In the genomic region with DNA sequence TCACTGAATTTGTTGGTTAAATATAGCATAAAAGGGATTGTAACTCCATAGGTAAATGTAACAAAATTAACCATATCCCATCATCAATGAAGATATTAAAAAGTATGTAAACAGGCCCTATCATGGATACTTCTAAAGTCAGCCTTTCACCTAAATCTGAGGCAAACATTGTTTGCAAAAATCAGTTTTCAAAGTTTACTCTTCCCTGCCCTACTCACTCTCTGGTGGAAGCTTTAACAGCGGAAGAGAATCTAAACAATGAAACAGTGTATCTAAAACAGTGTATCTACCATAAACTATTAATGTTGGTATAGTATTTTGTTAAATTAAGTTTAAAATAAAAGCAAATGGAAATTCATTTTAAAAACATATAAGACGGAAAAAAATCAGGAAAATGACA, we compare ENCODE assay signal across 22 cellular contexts. TPM values are rescaled to one million over a fixed set of nuclear protein-coding genes. Genes with fewer than 3 reads are reported as not detected.
A peak's percentile ranks its signal among the peaks of the same experiment; 100 is the strongest.
DNase-seq lines count a peak whose midpoint lies in the region; ATAC-seq, FAIRE-seq and TF ChIP-seq lines count a peak whose summit lies in the region.
"Had no signal": no experiment of that assay in that cellular context is flagged by ENCODE, and none has a peak within 500 bp of the region (broad histone marks: within the 10 kb centered on the region; RNA-seq: fewer than 3 reads in every experiment).

No MANE protein-coding gene starts in this region.

- POLR2A ChIA-PET in HepG2 (lab: Yijun Ruan, JAX) = interaction anchor here (1.3 kb wide), 1 partner anchor 90 kb away, joined by 4 read pairs; the partner anchor contains the start of gene UGDH

- no peak overlapping the region for H2AFZ ChIP-seq in HepG2 (ENCODE audit: low read length)

- H3K36me3 Mint-ChIP-seq in naive B cell = peaks cover 0 to under 1% of the 10 kb centered on the region in 2 donors
- H3K36me3 Mint-ChIP-seq: CD8-positive, alpha-beta memory T cell had no signal

- H3K9me3 ChIP-seq in HepG2 (ENCODE audit: low read length) (no peaks in the 10 kb centered on the region), right lobe of liver (no peaks in the 10 kb centered on the region)

- no TSS peak for BruUV-seq in HepG2 (replicated peaks; lab: Mats Ljungman, UMichigan)

- TF ChIP-seq CTCF in HepG2 (CRISPR knock-in tag; IDR thresholded peaks at IDR 0.05) (no peak), right lobe of liver (IDR thresholded peaks at IDR 0.05) (no peak), GM10266 (IDR thresholded peaks at IDR 0.05; ENCODE audit: control insufficient read depth, insufficient read depth, low read depth, missing control alignments) (no peak)

- WGBS in HepG2 (ENCODE audit: low lambda C conversion rate) = 62% methylated on average over 2 of the region's 2 CpGs
- 78% methylated on average over 2 of the region's 2 CpGs for WGBS in right lobe of liver (ENCODE audit: insufficient coverage, low coverage, low lambda C conversion rate, missing lambda C conversion rate)

- peaks cover 28 to 60% (median 40%) of the 10 kb centered on the region in 3 donors for H3K4me1 Mint-ChIP-seq in naive B cell
- H3K4me1 Mint-ChIP-seq: CD8-positive, alpha-beta memory T cell had no signal

- H3K4me2 ChIP-seq in HepG2 (ENCODE audit: low read depth, low read length) = no peak overlapping the region

- no peak for TF ChIP-seq RAD21 in HepG2 (CRISPR knock-in tag; IDR thresholded peaks at IDR 0.05)

- no peak; the same call in 2 of the 3 replicates for ATAC-seq in HepG2
- ATAC-seq in right lobe of liver = no peak
- no peak for ATAC-seq in naive B cell (ENCODE audit: low read depth in 2 of 2)
- no peak for ATAC-seq in GM18505 (IDR thresholded peaks at IDR 0.05; ENCODE audit: unreplicated experiment)
- no peak for ATAC-seq in HG03571 (IDR thresholded peaks at IDR 0.05; ENCODE audit: unreplicated experiment)

- CTCF ChIA-PET in HepG2 (lab: Yijun Ruan, JAX; ENCODE audit: low intra/inter-chr PET ratio, low total read pairs) = no interaction called here

- no peaks in the 10 kb centered on the region for H3K9me3 Mint-ChIP-seq in naive B cell
- H3K9me3 Mint-ChIP-seq: CD8-positive, alpha-beta memory T cell; HFFc6; T-helper 1 cell treated with Interleukin-12 subunit alpha and Interleukin-12 subunit beta and Interleukin-4 antibody, amounts not matched to agents 30 μg/mL and 1 μg/mL, for 36 hours had no signal

- TF ChIP-seq POLR2A in HepG2 (IDR thresholded peaks at IDR 0.05; ENCODE audit: insufficient read depth in 1 of 2, low read depth in 2 of 2, low read length in 2 of 2) (no peak), right lobe of liver (IDR thresholded peaks at IDR 0.05) (no peak), GM18505 (IDR thresholded peaks at IDR 0.05; ENCODE audit: borderline replicate concordance, extremely low read depth, insufficient read depth, insufficient read length) (no peak)

- H4K20me1 ChIP-seq in HepG2 (ENCODE audit: insufficient read depth, low read length) = no peaks in the 10 kb centered on the region

- in situ Hi-C loops in HepG2 (cut with HindIII; ENCODE audit: extremely low pct_ligation_motif_present, low pct_unique_long_range_greater_than_20kb) = no loop called here

- no peak overlapping the region for H3K9ac ChIP-seq in HepG2 (ENCODE audit: insufficient read depth, low read depth, low read length)
- H3K9ac ChIP-seq: BLaER1 treated with 17β-estradiol and CSF1 and Interleukin-3, amounts not matched to agents 10 nM and 100 nM had no signal

- H3K27me3 ChIP-seq in HepG2 (ENCODE audit: control insufficient read depth in 1 of 2, insufficient read depth in 2 of 2, low read length in 2 of 2) = no peaks in the 10 kb centered on the region
- no peaks in the 10 kb centered on the region for H3K27me3 ChIP-seq in right lobe of liver
- H3K27me3 ChIP-seq: BLaER1 treated with 17β-estradiol and CSF1 and Interleukin-3, amounts not matched to agents 10 nM and 100 nM had no signal

- no peak for FAIRE-seq in HepG2 (lab: Jason Lieb, UNC)
- FAIRE-seq in RCC 7860 (lab: Jason Lieb, UNC) = peak; percentile 24
- FAIRE-seq: H54 had no signal

- H3K27me3 Mint-ChIP-seq in naive B cell = no peaks in the 10 kb centered on the region
- H3K27me3 Mint-ChIP-seq: CD8-positive, alpha-beta memory T cell had no signal

- no peaks in the 10 kb centered on the region for H3K36me3 ChIP-seq in HepG2 (replicated peaks in 1 of 2; ENCODE audit: control insufficient read depth in 1 of 2, insufficient read depth in 2 of 2, low read length in 2 of 2)
- no peaks in the 10 kb centered on the region for H3K36me3 ChIP-seq in right lobe of liver

- peak overlapping the region in 3 of 8 donors; percentile 53 to 67 (median 60) for H3K4me3 Mint-ChIP-seq in naive B cell
- H3K4me3 Mint-ChIP-seq: CD8-positive, alpha-beta memory T cell; HFFc6; T-helper 1 cell treated with Interleukin-12 subunit alpha and Interleukin-12 subunit beta and Interleukin-4 antibody, amounts not matched to agents 30 μg/mL and 1 μg/mL, for 36 hours had no signal

- H3K79me2 ChIP-seq in HepG2 (ENCODE audit: insufficient read depth, low read length) = no peaks in the 10 kb centered on the region

- H3K4me3 ChIP-seq in HepG2 (replicated peaks in 1 of 3; ENCODE audit: insufficient read depth in 1 of 3, low read depth in 2 of 3, low read length in 3 of 3) (no peak overlapping the region), right lobe of liver (no peak overlapping the region)
- H3K4me3 ChIP-seq: BLaER1 treated with 17β-estradiol and CSF1 and Interleukin-3, amounts not matched to agents 10 nM and 100 nM had no signal

- H3K27ac ChIP-seq in HepG2 (ENCODE audit: extremely low read length, insufficient read depth, low read length) = peak overlapping the region; percentile 28
- H3K27ac ChIP-seq in right lobe of liver = no peak overlapping the region
- H3K27ac ChIP-seq: BLaER1 treated with 17β-estradiol and CSF1 and Interleukin-3, amounts not matched to agents 10 nM and 100 nM had no signal

- peak overlapping the region in 5 of 6 donors; percentile 8 to 82 (median 66) for H3K27ac Mint-ChIP-seq in naive B cell
- H3K27ac Mint-ChIP-seq: CD8-positive, alpha-beta memory T cell; T-helper 1 cell treated with Interleukin-12 subunit alpha and Interleukin-12 subunit beta and Interleukin-4 antibody, amounts not matched to agents 30 μg/mL and 1 μg/mL, for 36 hours had no signal

- H3K4me1 ChIP-seq in HepG2 (ENCODE audit: insufficient read depth, low read length) (peaks cover 85% of the 10 kb centered on the region), right lobe of liver (peaks cover 0 to 11% (median 4%) of the 10 kb centered on the region in 4 donors)

- TF ChIP-seq EP300 in HepG2 (IDR thresholded peaks at IDR 0.05; ENCODE audit: low read depth in 2 of 2, low read length in 2 of 2) (peak in 1 of 2 experiments; percentile 14; a peak in 1 of 4 replicates), HepG2 (CRISPR knock-in tag; IDR thresholded peaks at IDR 0.05; ENCODE audit: borderline replicate concordance) (no peak)

- DNase-seq in HepG2 (ENCODE audit: low spot score) (no peak), right lobe of liver (no peak), RCC 7860 (ENCODE audit: low spot score) (no peak), naive B cell (no peak), GM10266 (ENCODE audit: extremely low spot score) (no peak), NCI-H187 (lab: John Stamatoyannopoulos, UW) (no peak)
- DNase-seq: 8988T; CD8-positive, alpha-beta memory T cell; DND-41; GDM1; HFFc6; KBM-7; NCI-H146; NCI-H2227 treated with DMSO at 0.1 percent for 48 hours; NCI-H524 treated with DMSO at 0.1 percent for 48 hours; RPMI8226; SIG-M5 had no signal

- intact Hi-C loops in HepG2 (cut with micrococcal nuclease; ENCODE audit: unreplicated experiment) (no loop called here), right lobe of liver (cut with DNase I) (no loop called here)

TF ChIP-seq in HepG2, 621 proteins besides CTCF, POLR2A, EP300 and RAD21 (continues in another document):
- no peak for TF ChIP-seq ZNF205 (CRISPR knock-in tag; IDR thresholded peaks at IDR 0.05)
- no peak for TF ChIP-seq ZBTB1 (CRISPR knock-in tag; IDR thresholded peaks at IDR 0.05; ENCODE audit: borderline replicate concordance)
- TF ChIP-seq FOXA3 (CRISPR knock-in tag; IDR thresholded peaks at IDR 0.05) = 0 out of 2 replicates have a peak, but pooled peaks have one; percentile 25
- TF ChIP-seq RXRB (CRISPR knock-in tag; IDR thresholded peaks at IDR 0.05; ENCODE audit: borderline replicate concordance) = peak; percentile 72; the same call in 1 of the 2 replicates
- TF ChIP-seq PPARG (CRISPR knock-in tag; conservative IDR thresholded peaks at IDR 0.05) = peak; percentile 95

RNA-seq across cellular contexts. Expression of gene SMIM14, which starts 21.1 kb away (rescaled TPM):
- 16.3 and 26.2 TPM in 2 replicates for total RNA-seq in HepG2 (2016; rRNA removed; fragmentation: Illumina TruSeq; extraction: Trizol)
- 2.3 and 3.0 TPM in 2 replicates for total RNA-seq in HepG2 (2016; cell fraction: cytosol; rRNA removed; fragmentation: Illumina TruSeq; extraction: Trizol; ENCODE audit: low read depth)
- total RNA-seq in HepG2 (2016; cell fraction: insoluble cytoplasmic fraction; rRNA removed; fragmentation: Illumina TruSeq; extraction: Trizol) = 16.9 and 24.5 TPM in 2 replicates
- total RNA-seq in HepG2 (2016; cell fraction: membrane; rRNA removed; fragmentation: Illumina TruSeq; extraction: Trizol) = 7.0 and 8.1 TPM in 2 replicates
- total RNA-seq in HepG2 (2016; cell fraction: nucleus; rRNA removed; fragmentation: Illumina TruSeq; extraction: Trizol) = 4.2 and 6.0 TPM in 2 replicates
- polyA plus RNA-seq in HepG2 (2011; rRNA removed) = 20.1 and 28.1 TPM in 2 replicates
- 12.9 and 16.5 TPM in 2 replicates for polyA plus RNA-seq in HepG2 (2011; cell fraction: cytosol; rRNA removed)
- 3.0 and 7.6 TPM in 2 replicates for polyA plus RNA-seq in HepG2 (2011; cell fraction: nucleus; rRNA removed)
- polyA plus RNA-seq in HepG2 (2012) = 16.0 and 17.5 TPM in 2 replicates
- 3.3 and 4.9 TPM in 2 replicates for polyA plus RNA-seq in HepG2 (2016; cell fraction: cytosol; fragmentation: Illumina TruSeq; extraction: Trizol; ENCODE audit: low read depth)
- 22.5 and 24.5 TPM in 2 replicates for polyA plus RNA-seq in HepG2 (2016; cell fraction: insoluble cytoplasmic fraction; fragmentation: Illumina TruSeq; extraction: Trizol; ENCODE audit: low read depth)
- polyA plus RNA-seq in HepG2 (2016; cell fraction: membrane; fragmentation: Illumina TruSeq; extraction: Trizol; ENCODE audit: low read depth) = 7.2 and 7.6 TPM in 2 replicates
- polyA plus RNA-seq in HepG2 (2016; cell fraction: nucleus; fragmentation: Illumina TruSeq; extraction: Trizol; ENCODE audit: insufficient read depth, low read depth) = 12.5 and 14.8 TPM in 2 replicates
- polyA minus RNA-seq in HepG2 (2011; rRNA and poly(A)+ RNA removed; ENCODE audit: low replicate concordance) = 5.9 and 20.5 TPM in 2 replicates
- 18.6 and 21.3 TPM in 2 replicates for polyA minus RNA-seq in HepG2 (2011; cell fraction: cytosol; rRNA and poly(A)+ RNA removed)
- polyA minus RNA-seq in HepG2 (2011; cell fraction: nucleus; rRNA and poly(A)+ RNA removed) = 4.4 and 6.1 TPM in 2 replicates
- total RNA-seq in right lobe of liver = 100 to 1,000 TPM in 3 of 6 experiments, 10 to 100 TPM in 3; 54.0 to 224 (median 124) TPM
- polyA plus RNA-seq in naive B cell (ENCODE audit: low read depth in 6 of 6) = 100 to 1,000 TPM; 236 to 487 (median 451) TPM
